7 cellular contexts compared by ENCODE assay signal in the genomic region with DNA sequence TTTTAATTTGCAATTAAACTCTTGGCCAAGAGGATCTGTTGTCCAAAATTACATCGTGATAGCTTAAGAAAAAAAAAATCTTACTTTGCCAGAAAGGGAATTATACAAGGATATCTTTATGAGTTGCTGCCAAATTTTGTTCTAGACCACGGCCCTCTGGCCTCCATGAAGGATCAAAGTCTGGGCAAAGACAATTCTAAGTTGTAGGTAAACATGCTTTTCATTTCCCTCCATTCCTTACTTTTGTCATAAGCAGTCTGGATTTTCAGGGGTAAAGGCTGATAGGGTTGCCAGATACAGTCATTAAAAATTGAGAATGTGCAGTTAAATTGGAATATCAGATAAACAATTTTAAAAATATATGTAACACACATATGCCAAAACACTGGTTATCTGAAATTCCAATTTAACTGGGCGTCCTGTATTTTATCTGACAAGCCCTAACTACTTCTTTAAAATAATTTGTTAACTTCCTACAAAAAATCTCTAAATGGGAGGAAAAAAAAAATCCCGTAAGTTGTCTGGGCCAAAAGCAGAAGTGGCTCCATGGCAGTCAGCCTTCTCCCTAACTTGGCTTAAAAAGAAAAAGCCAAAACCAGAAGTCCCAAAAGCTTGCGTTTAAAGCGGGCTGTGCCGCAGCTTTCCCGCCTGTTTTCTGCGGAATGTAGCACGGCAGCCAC.
DNase-seq lines count a peak whose midpoint lies in the region; ATAC-seq and TF ChIP-seq lines count a peak whose summit lies in the region.

No MANE protein-coding gene starts in this region.

- H3K4me1 Mint-ChIP-seq in GM23338 = peaks cover 40% of the 10 kb centered on the region

- H3K4me1 ChIP-seq in GM23338 (ENCODE audit: insufficient read depth) (peaks cover 26% of the 10 kb centered on the region), skeletal muscle satellite cell (ENCODE audit: control insufficient read depth, insufficient read depth, low read length) (peaks cover 18% of the 10 kb centered on the region)

- DNase-seq in GM23338 (ENCODE audit: low spot score) = no peak
- DNase-seq in RWPE1 (ENCODE audit: low spot score) = no peak
- no peak for DNase-seq in fibroblast of pulmonary artery (ENCODE audit: low read depth)
- DNase-seq in NK-92 treated with Interleukin-12 subunit alpha and Interleukin-12 subunit beta, amount 100 ng/mL, for 24 hours (lab: John Stamatoyannopoulos, UW) = no peak
- DNase-seq in posterior cingulate gyrus = no peak

- H3K27ac ChIP-seq in GM23338 (ENCODE audit: low read depth) (peak overlapping the region; percentile 98), RWPE1 (peak overlapping the region; percentile 100)

- CTCF ChIA-PET in RWPE1 (lab: Yijun Ruan, JAX) = interaction anchor here (1.1 to 1.8 kb wide), 2 partner anchors 193 to 392 kb away, joined by 3 to 13 read pairs; no protein-coding TSS in a partner anchor

- peak overlapping the region; percentile 94 for H3K4me2 ChIP-seq in GM23338
- H3K4me2 ChIP-seq in skeletal muscle satellite cell (ENCODE audit: low read length) = peak overlapping the region; percentile 78

- peak overlapping the region; percentile 98 for H3K27ac Mint-ChIP-seq in GM23338

- no peak for TF ChIP-seq CTCF in GM23338 (conservative IDR thresholded peaks at IDR 0.05; ENCODE audit: low read depth in 2 of 2)
- TF ChIP-seq CTCF in RWPE1 (conservative IDR thresholded peaks at IDR 0.05; ENCODE audit: low read depth) = no peak
- TF ChIP-seq CTCF in fibroblast of pulmonary artery (IDR thresholded peaks at IDR 0.05; ENCODE audit: low read length, missing control alignments) = no peak

- peaks cover 12% of the 10 kb centered on the region for H3K27me3 Mint-ChIP-seq in GM23338 (ENCODE audit: insufficient read depth, low read depth, poor library complexity)

- intact Hi-C loops in posterior cingulate gyrus (cut with DNase I) = loop anchor here (10.0 kb wide), 2 partner anchors 113 to 333 kb away; a partner anchor contains a TSS

- H3F3A ChIP-seq in GM23338 (replicated peaks; ENCODE audit: low read depth) = no peaks in the 10 kb centered on the region

- H3K27me3 ChIP-seq in GM23338 (ENCODE audit: insufficient read depth) (no peaks in the 10 kb centered on the region), skeletal muscle satellite cell (ENCODE audit: control insufficient read depth, insufficient read depth, low read length) (no peaks in the 10 kb centered on the region)

- no peaks in the 10 kb centered on the region; the same call in 2 of the 3 replicates for H3K36me3 Mint-ChIP-seq in GM23338 (ENCODE audit: low read depth)

- H3K4me3 ChIP-seq in GM23338 (peak overlapping the region; percentile 74), fibroblast of pulmonary artery (replicated peaks; ENCODE audit: low read depth, low read length) (peak overlapping the region; percentile 87), skeletal muscle satellite cell (ENCODE audit: low read length) (peak overlapping the region; percentile 94)

- no peak overlapping the region for H2AFZ ChIP-seq in GM23338

- H3K9me2 ChIP-seq in GM23338 (ENCODE audit: insufficient read depth) = no peaks in the 10 kb centered on the region

- H3K36me3 ChIP-seq in GM23338 (ENCODE audit: insufficient read depth) (no peaks in the 10 kb centered on the region), skeletal muscle satellite cell (ENCODE audit: insufficient read depth, low read length) (no peaks in the 10 kb centered on the region)

- no peaks in the 10 kb centered on the region for H3K9me3 Mint-ChIP-seq in GM23338

- ATAC-seq in GM23338 (no peak), GM21515 (IDR thresholded peaks at IDR 0.05; ENCODE audit: unreplicated experiment) (no peak)

- POLR2A ChIA-PET in RWPE1 (lab: Yijun Ruan, JAX; ENCODE audit: low non-redundant PET) = interaction anchor here (0.6 kb wide), 1 partner anchor 22 kb away, joined by 6 read pairs; no protein-coding TSS in a partner anchor

- no peaks in the 10 kb centered on the region for H3K9me3 ChIP-seq in skeletal muscle satellite cell (replicated peaks; ENCODE audit: low read length)

- H4K20me1 ChIP-seq in GM23338 (replicated peaks; ENCODE audit: insufficient read depth) = no peaks in the 10 kb centered on the region; the same call in 1 of the 2 replicates

- peak overlapping the region; percentile 84 for H3K4me3 Mint-ChIP-seq in GM23338

- H3K79me2 ChIP-seq in GM23338 (replicated peaks; ENCODE audit: insufficient read depth) = peaks cover 33% of the 10 kb centered on the region

- H3K9ac ChIP-seq in skeletal muscle satellite cell (ENCODE audit: low read depth, low read length) = peak overlapping the region; percentile 99

TF ChIP-seq in GM23338, 12 proteins besides CTCF, POLR2A, EP300 and RAD21 (continues in another document):
- TF ChIP-seq ZNF331 (CRISPR knock-in tag; IDR thresholded peaks at IDR 0.05; ENCODE audit: low read depth) (no peak), JUNB (IDR thresholded peaks at IDR 0.05; ENCODE audit: unreplicated experiment) (no peak), NANOG (IDR thresholded peaks at IDR 0.05; ENCODE audit: borderline replicate concordance) (no peak), EZH2phosphoT487 (IDR thresholded peaks at IDR 0.05; ENCODE audit: unreplicated experiment) (no peak), POLR2AphosphoS5 (IDR thresholded peaks at IDR 0.05; ENCODE audit: low read depth) (no peak), CREB1 (CRISPR knock-in tag; IDR thresholded peaks at IDR 0.05; ENCODE audit: low read depth) (no peak)
- TF ChIP-seq, protein P1, sequence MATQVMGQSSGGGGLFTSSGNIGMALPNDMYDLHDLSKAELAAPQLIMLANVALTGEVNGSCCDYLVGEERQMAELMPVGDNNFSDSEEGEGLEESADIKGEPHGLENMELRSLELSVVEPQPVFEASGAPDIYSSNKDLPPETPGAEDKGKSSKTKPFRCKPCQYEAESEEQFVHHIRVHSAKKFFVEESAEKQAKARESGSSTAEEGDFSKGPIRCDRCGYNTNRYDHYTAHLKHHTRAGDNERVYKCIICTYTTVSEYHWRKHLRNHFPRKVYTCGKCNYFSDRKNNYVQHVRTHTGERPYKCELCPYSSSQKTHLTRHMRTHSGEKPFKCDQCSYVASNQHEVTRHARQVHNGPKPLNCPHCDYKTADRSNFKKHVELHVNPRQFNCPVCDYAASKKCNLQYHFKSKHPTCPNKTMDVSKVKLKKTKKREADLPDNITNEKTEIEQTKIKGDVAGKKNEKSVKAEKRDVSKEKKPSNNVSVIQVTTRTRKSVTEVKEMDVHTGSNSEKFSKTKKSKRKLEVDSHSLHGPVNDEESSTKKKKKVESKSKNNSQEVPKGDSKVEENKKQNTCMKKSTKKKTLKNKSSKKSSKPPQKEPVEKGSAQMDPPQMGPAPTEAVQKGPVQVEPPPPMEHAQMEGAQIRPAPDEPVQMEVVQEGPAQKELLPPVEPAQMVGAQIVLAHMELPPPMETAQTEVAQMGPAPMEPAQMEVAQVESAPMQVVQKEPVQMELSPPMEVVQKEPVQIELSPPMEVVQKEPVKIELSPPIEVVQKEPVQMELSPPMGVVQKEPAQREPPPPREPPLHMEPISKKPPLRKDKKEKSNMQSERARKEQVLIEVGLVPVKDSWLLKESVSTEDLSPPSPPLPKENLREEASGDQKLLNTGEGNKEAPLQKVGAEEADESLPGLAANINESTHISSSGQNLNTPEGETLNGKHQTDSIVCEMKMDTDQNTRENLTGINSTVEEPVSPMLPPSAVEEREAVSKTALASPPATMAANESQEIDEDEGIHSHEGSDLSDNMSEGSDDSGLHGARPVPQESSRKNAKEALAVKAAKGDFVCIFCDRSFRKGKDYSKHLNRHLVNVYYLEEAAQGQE (IDR thresholded peaks at IDR 0.05; ENCODE audit: unreplicated experiment) = no peak
